Comparison of ENCODE assay signal across 19 cellular contexts in genomic region chr4:155665054-155665453, GRCh38. TPM values are rescaled to one million over a fixed set of nuclear protein-coding genes. Genes with fewer than 3 reads are reported as not detected.
"Had no signal": no experiment of that assay in that cellular context is flagged by ENCODE, and none has a peak within 500 bp of the region (broad histone marks: within the 10 kb centered on the region; RNA-seq: fewer than 3 reads in every experiment).

No MANE protein-coding gene starts in this region.

- H3K27me3 ChIP-seq: gastroesophageal sphincter, testis had no signal

- H2AFZ ChIP-seq: parathyroid adenoma had no signal

- H3K9me3 ChIP-seq: gastroesophageal sphincter, lower lobe of right lung, testis had no signal

- DNase-seq: activated CD8-positive, alpha-beta memory T cell treated with anti-CD3 and anti-CD28 coated beads, Interleukin-2, amount 50 U/mL, for 4 hours; activated naive CD4-positive, alpha-beta T cell treated with Interleukin-2 at 50 U/mL for 16 hours; activated naive CD8-positive, alpha-beta T cell treated with anti-CD3 and anti-CD28 coated beads for 36 hours; activated T-cell treated with anti-CD3 and anti-CD28 coated beads, Interleukin-2, amount 50 U/mL, for 4 hours; cortex of kidney; endodermal cell; head of caudate nucleus; kidney; lower lobe of right lung; naive thymus-derived CD8-positive, alpha-beta T cell; stimulated activated CD4-positive, alpha-beta T cell treated with anti-CD3 and anti-CD28 coated beads, Interleukin-2, amount 100 ng/mL, for 48 hours; stimulated activated CD8-positive, alpha-beta memory T cell treated with anti-CD3 and anti-CD28 coated beads, Interleukin-4, amount 100 ng/mL, for 48 hours; stimulated activated naive B cell treated with anti-CD40 and anti-IgM and Interleukin-4, amounts not matched to agents 10 μg/mL and 1 μg/mL and 100 μg/mL, for 72 hours; T-helper 1 cell; testis had no signal

- H3K9ac ChIP-seq: parathyroid adenoma had no signal

- H3K4me3 ChIP-seq: gastroesophageal sphincter, lower lobe of right lung, testis had no signal

- H3K4me1 ChIP-seq: testis had no signal

- H3K36me3 ChIP-seq: gastroesophageal sphincter, lower lobe of right lung had no signal

- H3K27ac ChIP-seq: epithelial cell of prostate, parathyroid adenoma, testis had no signal

- ATAC-seq: activated T-cell treated with anti-CD3 and anti-CD28 coated beads, Interleukin-2, amount 50 U/mL, for 4 hours; gastroesophageal sphincter; lower lobe of right lung; naive thymus-derived CD8-positive, alpha-beta T cell; sciatic nerve; stimulated activated naive B cell treated with anti-CD40 and anti-IgM and Interleukin-4, amounts not matched to agents 10 μg/mL and 1 μg/mL and 100 μg/mL, for 72 hours had no signal

- H3K79me2 ChIP-seq: parathyroid adenoma had no signal

RNA-seq across cellular contexts. Expression of gene GUCY1A1, which starts 1.6 kb away (rescaled TPM):
- total RNA-seq: naive thymus-derived CD8-positive, alpha-beta T cell had no signal
- polyA plus RNA-seq: naive thymus-derived CD8-positive, alpha-beta T cell had no signal
